ENCODE assay signal across 19 cellular contexts in the genomic region with DNA sequence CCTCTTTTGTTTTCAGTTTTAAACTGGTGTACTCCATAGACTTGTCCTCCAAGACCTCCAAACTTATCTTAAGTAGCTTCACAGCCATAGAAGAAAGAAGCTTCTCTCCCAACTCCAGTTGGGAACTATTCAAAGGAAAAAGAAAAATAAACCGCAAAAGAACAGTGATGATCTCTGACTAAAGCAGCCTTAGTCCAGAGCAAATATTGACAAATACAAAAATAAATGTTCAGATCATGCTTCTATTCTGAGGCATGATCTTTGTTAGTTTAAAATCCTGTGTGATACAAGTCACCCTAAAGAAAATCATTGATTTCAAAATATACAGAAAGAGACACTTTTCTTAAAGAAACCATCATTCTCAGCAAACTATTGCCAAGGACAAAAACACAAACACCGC.
"Had no signal": no experiment of that assay in that cellular context is flagged by ENCODE, and none has a peak within 500 bp of the region (broad histone marks: within the 10 kb centered on the region; RNA-seq: fewer than 3 reads in every experiment).

No MANE protein-coding gene starts in this region.

- H3K27ac ChIP-seq: HL-60, RWPE1, SJCRH30 had no signal

- DNase-seq: KBM-7, MV-4-11, NCI-H1048, NCI-H1105, NCI-H1436 treated with DMSO at 0.1 percent for 48 hours, NCI-H1694, NCI-H187 treated with DMSO at 0.1 percent for 48 hours, NCI-H2029 treated with DMSO at 0.1 percent for 48 hours, NCI-H2227 treated with DMSO at 0.1 percent for 48 hours, NCI-H510A, NCI-H524 treated with DMSO at 0.1 percent for 48 hours, NCI-H774, SHP77, SJCRH30 had no signal

- H3K27me3 ChIP-seq: SJCRH30 had no signal

- H3K4me3 ChIP-seq: SJCRH30 had no signal

- FAIRE-seq: HTR-8/SVneo had no signal

- ATAC-seq: Panc1, SK-N-SH treated with all-trans-retinoic acid at 6 μM for 48 hours had no signal

- H3K36me3 ChIP-seq: SJCRH30 had no signal

- H3K4me1 ChIP-seq: SJCRH30 had no signal
